ENCODE assay signal across 29 cellular contexts in the genomic region with DNA sequence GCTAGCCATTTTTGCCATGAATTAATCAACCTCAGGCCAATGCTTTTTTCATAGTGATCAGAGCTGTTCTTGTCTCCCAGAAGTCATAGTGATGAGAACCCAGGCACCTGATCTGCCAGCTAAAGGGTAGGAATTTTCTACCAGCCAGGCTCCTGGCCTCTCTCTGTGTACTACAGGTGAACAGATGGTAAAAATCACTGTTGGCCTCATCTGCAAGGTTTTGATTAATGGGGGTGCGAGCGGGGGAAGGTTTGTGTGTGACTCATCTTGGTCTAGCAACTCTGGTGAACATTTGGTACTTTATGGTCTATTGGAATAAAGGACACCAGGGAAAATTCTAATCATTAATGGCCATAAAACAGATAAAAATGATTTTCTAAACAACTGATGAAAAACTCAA. TPM values are rescaled to one million over a fixed set of nuclear protein-coding genes. Genes with fewer than 3 reads are reported as not detected.
"Had no signal": no experiment of that assay in that cellular context is flagged by ENCODE, and none has a peak within 500 bp of the region (broad histone marks: within the 10 kb centered on the region; RNA-seq: fewer than 3 reads in every experiment).

No MANE protein-coding gene starts in this region.

- DNase-seq: activated CD4-positive, alpha-beta T cell treated with anti-CD3 and anti-CD28 coated beads for 4 hours; activated CD4-positive, alpha-beta T cell treated with anti-CD3 and anti-CD28 coated beads, Interleukin-2, amount 50 U/mL, for 4 hours; activated naive CD4-positive, alpha-beta T cell; activated T-cell treated with anti-CD3 and anti-CD28 coated beads for 4 hours; activated T-cell treated with anti-CD3 and anti-CD28 coated beads, Interleukin-2, amount 50 U/mL, for 72 hours; anterior cingulate cortex; cortex of kidney; effector memory CD8-positive, alpha-beta T cell; erythroblast; kidney; left colon; mammary epithelial cell; retina; stimulated activated CD4-positive, alpha-beta T cell treated with anti-CD3 and anti-CD28 coated beads, Interleukin-12 subunit alpha, Interleukin-12 subunit beta, amount 100 ng/mL, for 4 hours; stimulated activated CD4-positive, alpha-beta T cell treated with anti-CD3 and anti-CD28 coated beads, Interleukin-4, amount 100 ng/mL, for 1 hour; stimulated activated naive CD8-positive, alpha-beta T cell treated with anti-CD3 and anti-CD28 coated beads, Interleukin-15, Interleukin-2, amounts not matched to agents 100 U/mL and 50 U/mL, for 24 hours; trophoblast cell; uterus had no signal

- H3K4me3 Mint-ChIP-seq: activated naive CD8-positive, alpha-beta T cell; activated T-cell treated with anti-CD3 and anti-CD28 coated beads, Interleukin-2, amount 50 U/mL, for 72 hours; effector memory CD8-positive, alpha-beta T cell; nephron had no signal

- H3K4me1 ChIP-seq: uterus had no signal

- H3K27ac ChIP-seq: gastroesophageal sphincter, hepatocyte, prostate gland, skin epidermis, thoracic aorta, uterus had no signal

- H3K9me3 ChIP-seq: gastroesophageal sphincter, prostate gland, thoracic aorta, uterus had no signal

- H3K27ac Mint-ChIP-seq: activated naive CD8-positive, alpha-beta T cell; activated T-cell treated with anti-CD3 and anti-CD28 coated beads, Interleukin-2, amount 50 U/mL, for 72 hours; effector memory CD8-positive, alpha-beta T cell had no signal

- H3K4me3 ChIP-seq: gastroesophageal sphincter, hepatocyte, prostate gland, skin epidermis, thoracic aorta, uterus had no signal

- H3K36me3 ChIP-seq: gastroesophageal sphincter, prostate gland, thoracic aorta, uterus had no signal

- H3K36me3 Mint-ChIP-seq: activated naive CD8-positive, alpha-beta T cell had no signal

- H3K9me3 Mint-ChIP-seq: activated T-cell treated with anti-CD3 and anti-CD28 coated beads, Interleukin-2, amount 50 U/mL, for 72 hours; effector memory CD8-positive, alpha-beta T cell had no signal

- H3K27me3 ChIP-seq: gastroesophageal sphincter, hepatocyte, uterus had no signal

- ATAC-seq: activated T-cell treated with anti-CD3 and anti-CD28 coated beads, Interleukin-2, amount 50 U/mL, for 72 hours; effector memory CD8-positive, alpha-beta T cell; gastroesophageal sphincter; left colon; sciatic nerve; stimulated activated naive CD8-positive, alpha-beta T cell treated with anti-CD3 and anti-CD28 coated beads, Interleukin-15, Interleukin-2, amounts not matched to agents 100 U/mL and 50 U/mL, for 24 hours had no signal

RNA-seq across cellular contexts. Expression of a gene that starts 14.4 kb away (rescaled TPM):
- total RNA-seq: fibroblast of villous mesenchyme, osteocyte had no signal

RNA-seq across cellular contexts. Expression of a gene that starts 55.4 kb away (rescaled TPM):
- total RNA-seq: bronchial epithelial cell had no signal
